ENCODE assay signal across 22 cellular contexts in the genomic region with DNA sequence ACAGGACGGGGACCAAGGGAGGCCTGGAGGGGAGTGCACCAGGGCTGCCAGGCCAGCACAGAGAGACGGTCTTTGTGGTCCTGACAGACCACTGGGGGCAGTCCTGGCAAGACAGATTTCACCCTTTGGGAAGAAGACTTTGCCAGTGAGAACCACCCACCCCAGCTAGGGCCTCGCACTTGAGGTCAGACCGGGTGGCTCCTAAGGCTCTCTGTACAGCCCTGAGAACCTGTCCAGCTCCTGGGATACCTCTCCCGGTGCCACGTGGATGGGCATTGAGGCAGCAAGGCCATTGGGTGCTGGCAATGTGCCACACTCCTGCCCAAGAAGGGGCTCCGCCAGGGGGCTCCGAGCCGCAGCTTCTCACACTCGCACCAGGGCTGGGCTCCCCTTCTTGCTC. TPM values are rescaled to one million over a fixed set of nuclear protein-coding genes. Genes with fewer than 3 reads are reported as not detected.
DNase-seq lines count a peak whose midpoint lies in the region; ATAC-seq and TF ChIP-seq lines count a peak whose summit lies in the region.
"Had no signal": no experiment of that assay in that cellular context is flagged by ENCODE, and none has a peak within 500 bp of the region (broad histone marks: within the 10 kb centered on the region; RNA-seq: fewer than 3 reads in every experiment).

No MANE protein-coding gene starts in this region.

- H2AFZ ChIP-seq in neuronal stem cell (ENCODE audit: low read length): no peak overlapping the region

- H3K9ac ChIP-seq in neuronal stem cell (ENCODE audit: low read depth, low read length, poor library complexity): no peak overlapping the region

- intact Hi-C loops in CD4-positive, alpha-beta T cell (cut with DNase I, micrococcal nuclease): no loop called here

- no peak overlapping the region for H3K4ac ChIP-seq in neuronal stem cell (ENCODE audit: low read length)

- no peak overlapping the region for H2BK120ac ChIP-seq in neuronal stem cell (ENCODE audit: low read depth, low read length)

- H3K23ac ChIP-seq in neuronal stem cell (ENCODE audit: low read depth, low read length, poor library complexity): no peak overlapping the region

- peaks cover 94% of the 10 kb centered on the region for H3K36me3 Mint-ChIP-seq in CD4-positive, alpha-beta T cell (ENCODE audit: low read depth)
- H3K36me3 Mint-ChIP-seq in T-cell: peaks cover 47% of the 10 kb centered on the region
- peaks cover 34% of the 10 kb centered on the region for H3K36me3 Mint-ChIP-seq in central memory CD8-positive, alpha-beta T cell (ENCODE audit: insufficient read depth)

- no peak overlapping the region for H4K91ac ChIP-seq in neuronal stem cell (ENCODE audit: low read depth, low read length, poor library complexity)

- no peak overlapping the region for H2BK5ac ChIP-seq in neuronal stem cell (ENCODE audit: low read length)

- H2BK12ac ChIP-seq in neuronal stem cell (ENCODE audit: low read length): no peak overlapping the region

- H4K8ac ChIP-seq in neuronal stem cell (ENCODE audit: low read depth, low read length): no peak overlapping the region

- peaks cover 0 to 13% of the 10 kb centered on the region in 2 donors for H3K4me1 ChIP-seq in neuronal stem cell (ENCODE audit: control insufficient read depth in 2 of 2, insufficient read depth in 1 of 2, low read depth in 1 of 2, low read length in 2 of 2)
- H3K4me1 ChIP-seq: gastrocnemius medialis had no signal

- H3K9me3 Mint-ChIP-seq in CD4-positive, alpha-beta T cell: no peaks in the 10 kb centered on the region
- no peaks in the 10 kb centered on the region for H3K9me3 Mint-ChIP-seq in T-cell
- no peaks in the 10 kb centered on the region for H3K9me3 Mint-ChIP-seq in central memory CD8-positive, alpha-beta T cell
- H3K9me3 Mint-ChIP-seq: activated naive CD8-positive, alpha-beta T cell treated with anti-CD3 and anti-CD28 coated beads, Interleukin-2, amount 10 ng/mL, durations not matched to agents 7 days and 5 days; activated T-cell treated with anti-CD3 and anti-CD28 coated beads, Interleukin-2, amount 50 U/mL, for 72 hours; effector memory CD8-positive, alpha-beta T cell; T-helper 2 cell treated with Interferon-gamma antibody and Interleukin-4, amounts not matched to agents 5 μg/mL and 100 μg/mL, for 36 hours had no signal

- POLR2A ChIA-PET in CD4-positive, alpha-beta T cell (lab: Charles Lee): interaction anchor here (0.8 to 2.2 kb wide), 3 partner anchors 9 to 46 kb away, joined by 5 to 9 read pairs (median 5); no protein-coding TSS in a partner anchor
- POLR2A ChIA-PET in T-cell (lab: Charles Lee): no interaction called here

- H3K27ac Mint-ChIP-seq in CD4-positive, alpha-beta T cell: peak overlapping the region; percentile 72
- H3K27ac Mint-ChIP-seq in T-cell: peak overlapping the region; percentile 52 to 54
- H3K27ac Mint-ChIP-seq in central memory CD8-positive, alpha-beta T cell (ENCODE audit: low read depth): peak overlapping the region; percentile 72
- H3K27ac Mint-ChIP-seq: T-helper 2 cell treated with Interferon-gamma antibody and Interleukin-4, amounts not matched to agents 5 μg/mL and 100 μg/mL, for 36 hours had no signal

- no peaks in the 10 kb centered on the region for H3K27me3 Mint-ChIP-seq in CD4-positive, alpha-beta T cell
- no peaks in the 10 kb centered on the region for H3K27me3 Mint-ChIP-seq in T-cell
- no peaks in the 10 kb centered on the region for H3K27me3 Mint-ChIP-seq in central memory CD8-positive, alpha-beta T cell
- H3K27me3 Mint-ChIP-seq: activated naive CD8-positive, alpha-beta T cell treated with anti-CD3 and anti-CD28 coated beads, Interleukin-2, amount 10 ng/mL, durations not matched to agents 7 days and 5 days; effector memory CD8-positive, alpha-beta T cell had no signal

- H2AK5ac ChIP-seq in neuronal stem cell (ENCODE audit: low read depth, low read length): no peak overlapping the region

- H3K27ac ChIP-seq in CD4-positive, alpha-beta T cell (ENCODE audit: low read depth, low read length): peak overlapping the region; percentile 14
- no peak overlapping the region for H3K27ac ChIP-seq in neuronal stem cell (replicated peaks; ENCODE audit: low read length)
- H3K27ac ChIP-seq: esophagus squamous epithelium, gastrocnemius medialis, ovary, right atrium auricular region, RWPE1, SK-N-MC had no signal

- H3K14ac ChIP-seq in neuronal stem cell (ENCODE audit: low read length): no peak overlapping the region

- TF ChIP-seq CTCF in CD4-positive, alpha-beta T cell (IDR thresholded peaks at IDR 0.05): no peak

- no peaks in the 10 kb centered on the region for H3K79me1 ChIP-seq in neuronal stem cell (ENCODE audit: low read depth, low read length)

- no peak for DNase-seq in CD4-positive, alpha-beta T cell
- DNase-seq in T-cell (no peak), neuronal stem cell (ENCODE audit: low spot score) (no peak), NCI-H2081 treated with DMSO at 0.1 percent for 48 hours (lab: John Stamatoyannopoulos, UW) (no peak), HPDE6-E6E7 (ENCODE audit: extremely low spot score) (no peak)
- no peak for DNase-seq in central memory CD8-positive, alpha-beta T cell (ENCODE audit: low spot score in 2 of 2)
- DNase-seq: activated naive CD8-positive, alpha-beta T cell treated with anti-CD3 and anti-CD28 coated beads, Interleukin-2, amount 10 ng/mL, durations not matched to agents 7 days and 5 days; activated T-cell treated with anti-CD3 and anti-CD28 coated beads, Interleukin-2, amount 50 U/mL, for 72 hours; effector memory CD8-positive, alpha-beta T cell; esophagus squamous epithelium; gastrocnemius medialis; hypothalamus; KG1; NCI-H526; ovary; stimulated activated CD4-positive, alpha-beta T cell treated with anti-CD3 and anti-CD28 coated beads, Interleukin-4, amount 100 ng/mL, for 4 hours had no signal

- H3K4me2 ChIP-seq in neuronal stem cell (ENCODE audit: insufficient read depth, low read length, poor library complexity, severe bottlenecking): no peak overlapping the region

- H3K18ac ChIP-seq in neuronal stem cell (ENCODE audit: low read length): peak overlapping the region; percentile 46

- peaks cover 1 to 26% of the 10 kb centered on the region in 2 donors for H3K36me3 ChIP-seq in neuronal stem cell (replicated peaks in 1 of 2; ENCODE audit: control insufficient read depth in 2 of 2, insufficient read depth in 2 of 2, low read length in 2 of 2)
- H3K36me3 ChIP-seq: gastrocnemius medialis, ovary, right atrium auricular region had no signal

- no peaks in the 10 kb centered on the region for H3K27me3 ChIP-seq in CD4-positive, alpha-beta T cell (ENCODE audit: control insufficient read depth, insufficient read depth, low read length)
- peaks cover 0 to 1% (median 0%) of the 10 kb centered on the region in 3 experiments for H3K27me3 ChIP-seq in neuronal stem cell (ENCODE audit: control insufficient read depth in 3 of 3, insufficient read depth in 3 of 3, low read depth in 1 of 3, low read length in 3 of 3)
- H3K27me3 ChIP-seq: esophagus squamous epithelium, gastrocnemius medialis, ovary, right atrium auricular region had no signal

- WGBS in neuronal stem cell (ENCODE audit: extremely low coverage in 2 of 2, insufficient read length in 2 of 2, insufficient replicate concordance in 1 of 2), 2 donors: no CpG with 5 or more reads among the region's 10 CpGs

- no peak overlapping the region for H3K4me3 ChIP-seq in neuronal stem cell (ENCODE audit: low read length in 2 of 2)
- H3K4me3 ChIP-seq: esophagus squamous epithelium, gastrocnemius medialis, lung, ovary, right atrium auricular region, SK-N-MC had no signal

- CTCF ChIA-PET in CD4-positive, alpha-beta T cell (lab: Charles Lee): interaction anchor here (0.7 to 3.0 kb wide), 4 partner anchors 9 to 61 kb away, joined by 3 to 10 read pairs (median 4); no protein-coding TSS in a partner anchor
- CTCF ChIA-PET in T-cell (lab: Charles Lee): interaction anchor here in 1 of 2 donors (1.2 kb wide), 1 partner anchor 25 kb away, joined by 3 read pairs; no protein-coding TSS in a partner anchor

- no peak overlapping the region for H3K4me3 Mint-ChIP-seq in CD4-positive, alpha-beta T cell
- H3K4me3 Mint-ChIP-seq in T-cell: no peak overlapping the region
- no peak overlapping the region for H3K4me3 Mint-ChIP-seq in central memory CD8-positive, alpha-beta T cell
- H3K4me3 Mint-ChIP-seq: activated naive CD8-positive, alpha-beta T cell treated with anti-CD3 and anti-CD28 coated beads, Interleukin-2, amount 10 ng/mL, durations not matched to agents 7 days and 5 days; activated T-cell treated with anti-CD3 and anti-CD28 coated beads, Interleukin-2, amount 50 U/mL, for 72 hours; effector memory CD8-positive, alpha-beta T cell; T-helper 2 cell treated with Interferon-gamma antibody and Interleukin-4, amounts not matched to agents 5 μg/mL and 100 μg/mL, for 36 hours had no signal

- no peak for ATAC-seq in CD4-positive, alpha-beta T cell (ENCODE audit: poor library complexity)
- ATAC-seq in T-cell (replicated peaks in 1 of 4) (no peak), GM19324 (IDR thresholded peaks at IDR 0.05; ENCODE audit: low FRiP score, unreplicated experiment) (no peak)
- ATAC-seq in central memory CD8-positive, alpha-beta T cell (replicated peaks; ENCODE audit: extremely low read depth, poor library complexity, severe bottlenecking): no peak
- ATAC-seq: activated T-cell treated with anti-CD3 and anti-CD28 coated beads, Interleukin-2, amount 50 U/mL, for 72 hours; effector memory CD8-positive, alpha-beta T cell; gastrocnemius medialis had no signal

- H3K9me3 ChIP-seq in CD4-positive, alpha-beta T cell (ENCODE audit: control insufficient read depth, low read length): no peaks in the 10 kb centered on the region
- H3K9me3 ChIP-seq in neuronal stem cell (replicated peaks in 1 of 2; ENCODE audit: control insufficient read depth in 2 of 2, insufficient read depth in 1 of 2, low read depth in 1 of 2, low read length in 2 of 2): peaks cover 0 to 2% of the 10 kb centered on the region in 2 donors
- H3K9me3 ChIP-seq: esophagus squamous epithelium, gastrocnemius medialis, ovary, right atrium auricular region had no signal

- no peak overlapping the region for H2BK15ac ChIP-seq in neuronal stem cell (ENCODE audit: low read length)

- peaks cover 49% of the 10 kb centered on the region for H3K4me1 Mint-ChIP-seq in CD4-positive, alpha-beta T cell (ENCODE audit: low read depth)
- peaks cover 44 to 49% (median 48%) of the 10 kb centered on the region in 3 donors for H3K4me1 Mint-ChIP-seq in T-cell
- H3K4me1 Mint-ChIP-seq in central memory CD8-positive, alpha-beta T cell: peaks cover 67% of the 10 kb centered on the region

RNA-seq across cellular contexts. Expression of a gene that starts 42.4 kb away (rescaled TPM):
- total RNA-seq in CD4-positive, alpha-beta T cell: under 1 TPM in 1 of 2 experiments, not detected in 1; 0.11 TPM
- under 1 TPM in 4 of 5 donors, not detected in 1; 0.19 to 0.79 (median 0.49) TPM for total RNA-seq in T-cell
- polyA plus RNA-seq in neuronal stem cell (2013, experiment 1 of 2): 0.11 TPM
- 0.07 TPM for polyA plus RNA-seq in neuronal stem cell (2013, experiment 2 of 2)
- total RNA-seq: right atrium auricular region had no signal

RNA-seq across cellular contexts. Expression of a gene that starts 51.8 kb away (rescaled TPM):
- 100 to 1,000 TPM; 660 to 678 TPM for total RNA-seq in CD4-positive, alpha-beta T cell
- total RNA-seq in T-cell: 1,000 to 10,000 TPM; 1,049 to 1,157 (median 1,125) TPM
- polyA plus RNA-seq in neuronal stem cell (2013, experiment 1 of 2): 130 TPM
- 124 TPM for polyA plus RNA-seq in neuronal stem cell (2013, experiment 2 of 2)
